ENCODE assay signal across 9 cellular contexts in the genomic region with DNA sequence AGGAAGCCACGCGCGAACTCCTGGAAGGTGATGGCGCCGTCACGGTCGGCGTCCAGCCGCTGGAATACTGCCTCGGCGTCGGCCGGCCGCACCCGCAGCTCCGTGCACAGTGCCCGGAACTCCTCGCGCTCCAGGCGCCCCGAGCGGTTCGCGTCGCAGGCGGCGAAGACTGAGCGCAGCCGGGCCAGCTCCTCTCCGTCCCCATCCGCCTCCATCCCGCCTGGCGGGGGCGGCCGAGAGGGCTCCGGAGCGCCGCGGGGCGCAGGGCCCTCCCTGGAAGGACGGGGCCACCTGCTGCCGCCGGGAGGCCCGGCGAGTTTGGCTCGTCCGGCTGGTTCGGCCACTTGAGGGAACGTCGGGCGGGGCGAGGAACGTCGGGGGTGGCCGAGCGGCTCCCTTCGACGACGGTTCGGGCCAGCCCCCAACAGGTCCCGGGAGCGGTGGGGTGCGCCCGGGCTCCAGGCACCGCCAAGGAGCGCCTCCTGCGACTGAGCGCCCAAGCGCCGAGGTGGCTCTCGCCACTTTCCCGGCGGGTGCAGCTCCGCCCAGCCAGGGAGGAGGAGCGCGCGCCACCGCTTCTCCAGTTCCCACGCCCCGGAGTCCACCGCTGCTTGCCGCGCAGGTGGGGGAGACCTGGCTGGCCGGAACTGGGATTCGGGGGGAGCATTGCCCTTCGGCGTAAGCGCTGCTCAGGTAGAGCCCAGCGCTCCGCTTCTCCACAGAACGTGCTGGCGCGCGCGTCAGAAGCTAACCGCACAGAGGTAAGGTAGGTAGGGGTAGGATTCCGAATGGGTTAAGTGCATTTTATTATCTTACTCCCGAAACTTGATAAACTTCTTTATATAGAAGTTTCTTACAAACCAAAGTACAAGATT. TPM values are rescaled to one million over a fixed set of nuclear protein-coding genes. Genes with fewer than 3 reads are reported as not detected.
A peak's percentile ranks its signal among the peaks of the same experiment; 100 is the strongest.
DNase-seq lines count a peak whose midpoint lies in the region; ATAC-seq and TF ChIP-seq lines count a peak whose summit lies in the region.
"Had no signal": no experiment of that assay in that cellular context is flagged by ENCODE, and none has a peak within 500 bp of the region (broad histone marks: within the 10 kb centered on the region; RNA-seq: fewer than 3 reads in every experiment).

Gene RASEF, minus strand, starts transcription at position 490 of the 875 bp plus-strand sequence. Its CDS starts 275 bp downstream, at position 215.

- no peak for TF ChIP-seq CTCF in Calu3 (IDR thresholded peaks at IDR 0.05; ENCODE audit: unreplicated experiment)
- no peak for TF ChIP-seq CTCF in dorsolateral prefrontal cortex (IDR thresholded peaks at IDR 0.05 in 54 of 56, conservative IDR thresholded peaks at IDR 0.05 in 2 of 56; ENCODE audit: low read depth in 1 of 56, partially characterized antibody in 56 of 56)
- peak in 2 of 3 experiments; percentile 14 to 21 for TF ChIP-seq CTCF in nephron (IDR thresholded peaks at IDR 0.05; ENCODE audit: unreplicated experiment in 3 of 3)

- CTCF ChIA-PET in Calu3 (lab: Charles Lee), result interaction anchor here (0.8 to 2.6 kb wide), 5 partner anchors 15 to 104 kb away, joined by 3 to 9 read pairs (median 7); no protein-coding TSS in a partner anchor

- H3K4me3 Mint-ChIP-seq in Calu3 (ENCODE audit: low read depth, unreplicated experiment), result peak within 1 kb of the TSS; percentile 85
- peak within 1 kb of the TSS; percentile 85 to 96 (median 93) for H3K4me3 Mint-ChIP-seq in nephron
- H3K4me3 Mint-ChIP-seq in immature natural killer cell, result no peak within 1 kb of the TSS
- H3K4me3 Mint-ChIP-seq: central memory CD8-positive, alpha-beta T cell had no signal

- no peaks in the 10 kb centered on the region for H3K4me1 ChIP-seq in HAP-1

- H3K9me3 Mint-ChIP-seq in Calu3 (ENCODE audit: low read depth, unreplicated experiment), result no peaks in the 10 kb centered on the region
- H3K9me3 Mint-ChIP-seq in nephron, result peaks cover 8% of the 10 kb centered on the region
- H3K9me3 Mint-ChIP-seq in immature natural killer cell, result peaks cover 2 to 30% (median 6%) of the 10 kb centered on the region in 6 donors

- intact Hi-C loops in Calu3 (cut with micrococcal nuclease; ENCODE audit: unreplicated experiment) (loop anchor here (1.0 to 10.0 kb wide), 4 partner anchors 36 to 102 kb away; no protein-coding TSS in a partner anchor), dorsolateral prefrontal cortex (cut with DNase I) (no loop called here)

- H3K4me3 ChIP-seq in dorsolateral prefrontal cortex, result peak within 1 kb of the TSS in 52 of 59 donors; percentile 0 to 52 (median 32)
- no peak within 1 kb of the TSS for H3K4me3 ChIP-seq in HAP-1

- no peak within 1 kb of the TSS for H3K27ac ChIP-seq in dorsolateral prefrontal cortex

- H3K36me3 Mint-ChIP-seq in Calu3 (ENCODE audit: insufficient read depth, unreplicated experiment), result peaks cover 72% of the 10 kb centered on the region
- H3K36me3 Mint-ChIP-seq in nephron (ENCODE audit: low read depth), result peaks cover 4% of the 10 kb centered on the region
- peaks cover 0 to 6% (median 0%) of the 10 kb centered on the region in 3 donors for H3K36me3 Mint-ChIP-seq in immature natural killer cell

- H3K9me3 ChIP-seq in HAP-1, result no peaks in the 10 kb centered on the region

- no TSS peak for BruUV-seq in Calu3 (replicated peaks; lab: Mats Ljungman, UMichigan)

- DNase-seq in Calu3, result peak; percentile 91
- peak; percentile 72 for DNase-seq in NCI-H2029 treated with DMSO at 0.1 percent for 48 hours (lab: John Stamatoyannopoulos, UW)
- DNase-seq in dorsolateral prefrontal cortex, result no peak
- DNase-seq in HAP-1 (ENCODE audit: low spot score in 2 of 2), result no peak
- no peak for DNase-seq in immature natural killer cell
- no peak for DNase-seq in GF-D8 (lab: John Stamatoyannopoulos, UW)

- H3K27ac Mint-ChIP-seq in Calu3 (ENCODE audit: unreplicated experiment) (peak within 1 kb of the TSS; percentile 86), nephron (peak within 1 kb of the TSS; percentile 35 to 85 (median 39)), immature natural killer cell (no peak within 1 kb of the TSS)

- no peak for ATAC-seq in HG02588 (IDR thresholded peaks at IDR 0.05; ENCODE audit: unreplicated experiment)

- H3K4me1 Mint-ChIP-seq in Calu3 (ENCODE audit: low read depth, unreplicated experiment) (peaks cover 37% of the 10 kb centered on the region), nephron (peaks cover 32% of the 10 kb centered on the region), immature natural killer cell (no peaks in the 10 kb centered on the region)
- H3K4me1 Mint-ChIP-seq: central memory CD8-positive, alpha-beta T cell had no signal

- no peaks in the 10 kb centered on the region for H3K36me3 ChIP-seq in HAP-1 (replicated peaks)

- no peaks in the 10 kb centered on the region for H3K27me3 Mint-ChIP-seq in Calu3 (ENCODE audit: unreplicated experiment)
- peaks cover 70% of the 10 kb centered on the region for H3K27me3 Mint-ChIP-seq in nephron (ENCODE audit: low read depth)
- H3K27me3 Mint-ChIP-seq in immature natural killer cell (ENCODE audit: low read depth in 3 of 3), result peaks cover 7 to 11% (median 7%) of the 10 kb centered on the region in 3 donors

- in situ Hi-C loops in HAP-1 (cut with MboI; ENCODE audit: low sequenced_read_pairs), result no loop called here

- peaks cover 0 to 81% (median 45%) of the 10 kb centered on the region in 45 donors for H3K27me3 ChIP-seq in dorsolateral prefrontal cortex
- peaks cover 8% of the 10 kb centered on the region for H3K27me3 ChIP-seq in HAP-1 (ENCODE audit: low read depth)

RNA-seq across cellular contexts. Expression of gene RASEF, which starts in this region (rescaled TPM):
- total RNA-seq in Calu3 (2022), result 38.8 and 47.7 TPM in 2 replicates
- 1 to 10 TPM in 67 of 120 experiments, under 1 TPM in 52, not detected in 1; 0.12 to 6.6 (median 1.2) TPM for total RNA-seq in dorsolateral prefrontal cortex
- polyA plus RNA-seq in immature natural killer cell, result not detected

Comparison
In these comparisons a context has a peak if more than half of its experiments do, and no peak if none do; other contexts are left out.
1. DNase-seq: peak in Calu3 (single experiment) and NCI-H2029 treated with DMSO at 0.1 percent for 48 hours (single experiment); none in dorsolateral prefrontal cortex (0 of 10), HAP-1 (0 of 2), immature natural killer cell (0 of 3) and GF-D8 (single experiment).
2. H3K27ac Mint-ChIP-seq: peak in Calu3 (single experiment) and nephron (3 of 3); none in immature natural killer cell (0 of 6).
3. H3K4me3 Mint-ChIP-seq: peak in Calu3 (single experiment) and nephron (3 of 3); none in immature natural killer cell (0 of 5).
4. CTCF ChIP-seq: peak in nephron (2 of 3); none in Calu3 (single experiment) and dorsolateral prefrontal cortex (0 of 56).